7 cellular contexts compared by ENCODE assay signal in genomic region chr10:31961675-31962074, GRCh38. TPM values are rescaled to one million over a fixed set of nuclear protein-coding genes. Genes with fewer than 3 reads are reported as not detected.
DNase-seq lines count a peak whose midpoint lies in the region; ATAC-seq and TF ChIP-seq lines count a peak whose summit lies in the region.

No MANE protein-coding gene starts in this region.

- H3K9me3 ChIP-seq in adipocyte (ENCODE audit: control insufficient read depth, low read length) (no peaks in the 10 kb centered on the region), neural progenitor cell (ENCODE audit: low read depth) (no peaks in the 10 kb centered on the region)

- H3K27me3 Mint-ChIP-seq in neural progenitor cell (ENCODE audit: insufficient read depth, low read depth), result peaks cover 2% of the 10 kb centered on the region

- no peaks in the 10 kb centered on the region for H3K79me2 ChIP-seq in neural progenitor cell (ENCODE audit: low read depth)

- TF ChIP-seq CTCF in neural progenitor cell (IDR thresholded peaks at IDR 0.05), result no peak

- ATAC-seq in GM18498 (IDR thresholded peaks at IDR 0.05; ENCODE audit: unreplicated experiment) (peak; percentile 68), GM18517 (IDR thresholded peaks at IDR 0.05; ENCODE audit: unreplicated experiment) (no peak)

- no peak overlapping the region for H3K4me3 Mint-ChIP-seq in neural progenitor cell

- H4K20me1 ChIP-seq in neural progenitor cell (ENCODE audit: low read depth), result no peaks in the 10 kb centered on the region

- H3K36me3 ChIP-seq in adipocyte (ENCODE audit: control insufficient read depth, insufficient read depth, low read length, severe bottlenecking), result no peaks in the 10 kb centered on the region
- no peaks in the 10 kb centered on the region for H3K36me3 ChIP-seq in neural progenitor cell

- H3K9ac ChIP-seq in adipocyte (ENCODE audit: low read length) (no peak overlapping the region), neural progenitor cell (no peak overlapping the region)

- H3K4me1 Mint-ChIP-seq in neural progenitor cell, result no peaks in the 10 kb centered on the region

- H2AFZ ChIP-seq in neural progenitor cell (replicated peaks), result no peak overlapping the region

- H3K27ac Mint-ChIP-seq in neural progenitor cell, result peak overlapping the region; percentile 6

- H3K4me2 ChIP-seq in neural progenitor cell, result no peak overlapping the region

- no peak overlapping the region for H3K27ac ChIP-seq in neural progenitor cell

- H3K36me3 Mint-ChIP-seq in neural progenitor cell, result no peaks in the 10 kb centered on the region

- DNase-seq in KG1 (lab: John Stamatoyannopoulos, UW) (peak; percentile 59), adipocyte (ENCODE audit: low read depth) (peak; percentile 74), neural progenitor cell (ENCODE audit: low spot score) (no peak), activated gamma-delta T cell treated with Interleukin-2 at 50 U/mL for 16 hours (no peak), NCI-H82 (lab: John Stamatoyannopoulos, UW) (no peak)

- no peaks in the 10 kb centered on the region for H3K9me3 Mint-ChIP-seq in neural progenitor cell

- no peaks in the 10 kb centered on the region for H3F3A ChIP-seq in neural progenitor cell (ENCODE audit: low read depth)

- H3K4me3 ChIP-seq in adipocyte (ENCODE audit: low read length) (no peak overlapping the region), neural progenitor cell (no peak overlapping the region)

- peaks cover 25% of the 10 kb centered on the region for H3K4me1 ChIP-seq in adipocyte (ENCODE audit: control insufficient read depth, insufficient read depth, low read length)
- H3K4me1 ChIP-seq in neural progenitor cell, result no peaks in the 10 kb centered on the region

- H3K27me3 ChIP-seq in adipocyte (replicated peaks; ENCODE audit: control insufficient read depth, insufficient read depth, low read length), result no peaks in the 10 kb centered on the region
- H3K27me3 ChIP-seq in neural progenitor cell, result no peaks in the 10 kb centered on the region

RNA-seq across cellular contexts. Expression of gene ARHGAP12, which starts 33.0 kb away (rescaled TPM):
- 45.9 and 68.9 TPM in 2 replicates for total RNA-seq in neural progenitor cell (ENCODE audit: low replicate concordance)

Comparison
In these comparisons a context has a peak if more than half of its experiments do, and no peak if none do; other contexts are left out.
1. DNase-seq: peak in KG1 (single experiment) and adipocyte (single experiment); none in neural progenitor cell (single experiment), activated gamma-delta T cell treated with Interleukin-2 at 50 U/mL for 16 hours (single experiment) and NCI-H82 (single experiment).